In the genomic region with DNA sequence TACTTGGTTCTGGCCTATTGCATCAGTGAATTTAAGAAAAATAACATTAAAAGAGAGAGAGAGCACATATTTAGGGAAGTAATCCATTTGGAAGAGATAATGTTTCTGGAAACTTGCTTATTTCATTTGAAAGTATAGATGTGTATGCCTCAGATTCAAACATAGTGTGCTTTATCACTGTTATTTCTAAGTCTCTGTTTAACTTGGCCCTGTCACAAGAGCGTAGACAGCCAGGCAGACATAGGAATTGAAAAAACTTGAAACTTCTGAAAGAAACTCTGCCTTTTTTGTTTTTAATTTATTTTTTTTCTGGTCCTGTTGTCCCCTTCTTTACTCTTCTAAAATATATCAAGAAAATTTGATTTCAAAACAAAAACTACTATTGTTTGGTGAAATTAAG, we compare ENCODE assay signal across 26 cellular contexts.
"Had no signal": no experiment of that assay in that cellular context is flagged by ENCODE, and none has a peak within 500 bp of the region (broad histone marks: within the 10 kb centered on the region; RNA-seq: fewer than 3 reads in every experiment).

No MANE protein-coding gene starts in this region.

- H3K36me3 Mint-ChIP-seq: immature natural killer cell; naive B cell; natural killer cell; stimulated activated naive B cell treated with anti-CD40 and anti-IgM and Interleukin-4, amounts not matched to agents 10 μg/mL and 1 μg/mL and 100 μg/mL, for 72 hours had no signal

- H3K27ac Mint-ChIP-seq: immature natural killer cell; naive B cell; natural killer cell; progenitor cell of endocrine pancreas; stimulated activated naive B cell treated with anti-CD40 and anti-IgM and Interleukin-4, amounts not matched to agents 10 μg/mL and 1 μg/mL and 100 μg/mL, for 72 hours had no signal

- H3K9me3 Mint-ChIP-seq: stimulated activated naive B cell treated with anti-CD40 and anti-IgM and Interleukin-4, amounts not matched to agents 10 μg/mL and 1 μg/mL and 100 μg/mL, for 72 hours had no signal

- H3K36me3 ChIP-seq: left ventricle myocardium inferior, ovary, stomach, thyroid gland, transverse colon, upper lobe of left lung, vagina had no signal

- H3K9me3 ChIP-seq: left ventricle myocardium inferior, ovary, stomach, testis, thyroid gland, transverse colon, upper lobe of left lung, vagina had no signal

- H3K27me3 Mint-ChIP-seq: naive B cell; progenitor cell of endocrine pancreas; stimulated activated naive B cell treated with anti-CD40 and anti-IgM and Interleukin-4, amounts not matched to agents 10 μg/mL and 1 μg/mL and 100 μg/mL, for 72 hours had no signal

- H3K27me3 ChIP-seq: ovary, stomach, testis, thyroid gland, transverse colon, upper lobe of left lung, vagina had no signal

- H3K4me1 ChIP-seq: left ventricle myocardium inferior, testis, thyroid gland, transverse colon, upper lobe of left lung, vagina had no signal

- H3K4me3 Mint-ChIP-seq: immature natural killer cell; naive B cell; natural killer cell; stimulated activated naive B cell treated with anti-CD40 and anti-IgM and Interleukin-4, amounts not matched to agents 10 μg/mL and 1 μg/mL and 100 μg/mL, for 72 hours had no signal

- DNase-seq: hypothalamus; immature natural killer cell; kidney; left colon; left ventricle myocardium inferior; naive B cell; natural killer cell; ovary; retina; right cardiac atrium; stimulated activated CD4-positive, alpha-beta T cell treated with anti-CD3 and anti-CD28 coated beads, Interleukin-12 subunit alpha, Interleukin-12 subunit beta, amount 100 ng/mL, for 4 hours; stimulated activated CD4-positive, alpha-beta T cell treated with anti-CD3 and anti-CD28 coated beads, Interleukin-15, amount 100 ng/mL, for 24 hours; stimulated activated CD4-positive, alpha-beta T cell treated with anti-CD3 and anti-CD28 coated beads, Interleukin-2, amount 100 ng/mL, for 24 hours; stimulated activated CD4-positive, alpha-beta T cell treated with anti-CD3 and anti-CD28 coated beads, Interleukin-4, amount 100 ng/mL, for 1 hour; stimulated activated naive B cell treated with anti-CD40 and anti-IgM and Interleukin-4, amounts not matched to agents 10 μg/mL and 1 μg/mL and 100 μg/mL, for 72 hours; stimulated activated naive CD8-positive, alpha-beta T cell treated with anti-CD3 and anti-CD28 coated beads, Interleukin-15, Interleukin-2, amounts not matched to agents 100 U/mL and 50 U/mL, for 24 hours; stomach; testis; thyroid gland; transverse colon; upper lobe of left lung had no signal

- H3K4me1 Mint-ChIP-seq: immature natural killer cell; naive B cell; natural killer cell; stimulated activated naive B cell treated with anti-CD40 and anti-IgM and Interleukin-4, amounts not matched to agents 10 μg/mL and 1 μg/mL and 100 μg/mL, for 72 hours had no signal

- FAIRE-seq: islet of Langerhans, kidney had no signal

- H3K4me3 ChIP-seq: left ventricle myocardium inferior, lung, ovary, skin epidermis, stomach, testis, thyroid gland, transverse colon, upper lobe of left lung, vagina had no signal

- H3K27ac ChIP-seq: left ventricle myocardium inferior, ovary, skin epidermis, stomach, testis, thyroid gland, transverse colon, upper lobe of left lung, vagina had no signal
